Comparison of ENCODE assay signal across 20 cellular contexts in genomic region chr10:27052646-27053045, GRCh38. TPM values are rescaled to one million over a fixed set of nuclear protein-coding genes. Genes with fewer than 3 reads are reported as not detected.
DNase-seq lines count a peak whose midpoint lies in the region; ATAC-seq, FAIRE-seq and TF ChIP-seq lines count a peak whose summit lies in the region.
"Had no signal": no experiment of that assay in that cellular context is flagged by ENCODE, and none has a peak within 500 bp of the region (broad histone marks: within the 10 kb centered on the region; RNA-seq: fewer than 3 reads in every experiment).

No MANE protein-coding gene starts in this region.

- intact Hi-C loops in colonic mucosa (cut with DNase I) = no loop called here

- H3K9ac ChIP-seq in colonic mucosa (ENCODE audit: low read depth in 2 of 2, low read length in 2 of 2) = no peak overlapping the region
- H3K9ac ChIP-seq: BLaER1 treated with 17β-estradiol and CSF1 and Interleukin-3, amounts not matched to agents 10 nM and 100 nM; GM23248 had no signal

- no peaks in the 10 kb centered on the region for H3K36me3 ChIP-seq in colonic mucosa
- H3K36me3 ChIP-seq: BE2C had no signal

- H3K9me3 ChIP-seq in colonic mucosa = no peaks in the 10 kb centered on the region
- H3K9me3 ChIP-seq: BE2C; BLaER1 treated with 17β-estradiol and CSF1 and Interleukin-3, amounts not matched to agents 10 nM and 100 nM had no signal

- peak; percentile 14 for FAIRE-seq in colon (lab: Jason Lieb, UNC)
- FAIRE-seq: D721Med, GM12878, H1 had no signal

- no peak overlapping the region for H3K4me3 ChIP-seq in colonic mucosa
- H3K4me3 ChIP-seq: BLaER1 treated with 17β-estradiol and CSF1 and Interleukin-3, amounts not matched to agents 10 nM and 100 nM; GM12878; GM23248 had no signal

- DNase-seq in ACHN (peak; percentile 45), kidney tubule cell (ENCODE audit: low spot score) (peak; percentile 45), colonic mucosa (no peak), NCI-H1417 treated with DMSO at 0.1 percent for 48 hours (lab: John Stamatoyannopoulos, UW) (no peak)
- DNase-seq: AML-193; BE2C; CD4-positive, alpha-beta T cell; CD8-positive, alpha-beta memory T cell; DMS53; DMS79 treated with DMSO at 0.1 percent for 48 hours; GM23248; H7; HCEC 1CT had no signal

- no peak for ATAC-seq in HG02642 (IDR thresholded peaks at IDR 0.05; ENCODE audit: poor library complexity, unreplicated experiment)
- ATAC-seq: GM12878 had no signal

- H3K4me1 ChIP-seq in colonic mucosa = no peaks in the 10 kb centered on the region
- H3K4me1 ChIP-seq: BE2C had no signal

- no peaks in the 10 kb centered on the region for H3K27me3 ChIP-seq in colonic mucosa
- H3K27me3 ChIP-seq: BE2C; BLaER1 treated with 17β-estradiol and CSF1 and Interleukin-3, amounts not matched to agents 10 nM and 100 nM had no signal

- in situ Hi-C loops in ACHN (cut with HindIII; ENCODE audit: low pct_ligation_motif_present, low pct_unique_long_range_greater_than_20kb, low sequenced_read_pairs) = no loop called here

- H3K27ac ChIP-seq in colonic mucosa = no peak overlapping the region
- H3K27ac ChIP-seq: 22Rv1; BLaER1 treated with 17β-estradiol and CSF1 and Interleukin-3, amounts not matched to agents 10 nM and 100 nM; GM23248 had no signal

- TF ChIP-seq CTCF in colonic mucosa (IDR thresholded peaks at IDR 0.05) = no peak

RNA-seq across cellular contexts. Expression of gene ANKRD26, which starts 47.6 kb away (rescaled TPM):
- 1 to 10 TPM; 5.1 to 7.0 TPM for total RNA-seq in colonic mucosa

Comparison
In these comparisons a context has a peak if more than half of its experiments do, and no peak if none do; other contexts are left out.
1. DNase-seq: peak in ACHN (single experiment) and kidney tubule cell (single experiment); none in colonic mucosa (single experiment) and NCI-H1417 treated with DMSO at 0.1 percent for 48 hours (single experiment).